15 cellular contexts compared by ENCODE assay signal in the genomic region with DNA sequence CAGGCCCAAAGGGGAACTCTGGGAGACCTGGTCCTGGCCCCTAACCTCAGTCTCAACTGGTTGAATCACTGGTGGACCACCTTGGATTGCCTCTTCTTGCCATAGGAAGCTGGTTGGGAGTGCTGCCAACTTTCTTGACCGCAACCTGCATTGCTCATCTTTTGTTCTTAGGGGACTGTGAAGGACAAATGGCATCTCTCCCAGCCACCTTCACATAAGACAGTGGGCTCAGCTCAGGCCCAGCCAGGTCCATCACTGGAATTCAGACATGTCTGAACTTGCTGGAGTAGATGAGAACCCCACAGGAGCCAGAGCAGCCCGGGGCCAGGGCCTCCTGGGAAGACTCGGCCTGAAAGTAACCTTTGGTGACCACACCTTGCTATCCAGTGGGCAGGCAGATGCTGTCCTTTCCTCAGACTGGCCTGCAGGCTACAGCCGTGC. TPM values are rescaled to one million over a fixed set of nuclear protein-coding genes. Genes with fewer than 3 reads are reported as not detected.
A peak's percentile ranks its signal among the peaks of the same experiment; 100 is the strongest.
DNase-seq lines count a peak whose midpoint lies in the region; ATAC-seq, FAIRE-seq and TF ChIP-seq lines count a peak whose summit lies in the region.
"Had no signal": no experiment of that assay in that cellular context is flagged by ENCODE, and none has a peak within 500 bp of the region (broad histone marks: within the 10 kb centered on the region; RNA-seq: fewer than 3 reads in every experiment).

No MANE protein-coding gene starts in this region.

- no peaks in the 10 kb centered on the region for H3K27me3 Mint-ChIP-seq in chondrocyte (ENCODE audit: low read depth)
- H3K27me3 Mint-ChIP-seq: CD4-positive, alpha-beta T cell had no signal

- peaks cover 50% of the 10 kb centered on the region for H3K4me1 Mint-ChIP-seq in chondrocyte (ENCODE audit: low read depth)

- no peaks in the 10 kb centered on the region for H3K9me3 Mint-ChIP-seq in chondrocyte (ENCODE audit: low read depth)
- H3K9me3 Mint-ChIP-seq: activated B cell treated with CpG ODN at 0.5 μM for 24 hours; activated naive CD4-positive, alpha-beta T cell treated with anti-CD3 and anti-CD28 coated beads, Interleukin-2, amount 50 U/mL, for 24 hours; CD4-positive, alpha-beta T cell; memory B cell had no signal

- no peak overlapping the region for H3K27ac Mint-ChIP-seq in chondrocyte (ENCODE audit: unreplicated experiment)
- H3K27ac Mint-ChIP-seq: activated B cell treated with CpG ODN at 0.5 μM for 24 hours; activated naive CD4-positive, alpha-beta T cell treated with anti-CD3 and anti-CD28 coated beads, Interleukin-2, amount 50 U/mL, for 24 hours; CD4-positive, alpha-beta T cell; memory B cell had no signal

- no peak overlapping the region for H3K4me3 Mint-ChIP-seq in chondrocyte (ENCODE audit: unreplicated experiment)
- H3K4me3 Mint-ChIP-seq: activated B cell treated with CpG ODN at 0.5 μM for 24 hours; activated naive CD4-positive, alpha-beta T cell treated with anti-CD3 and anti-CD28 coated beads, Interleukin-2, amount 50 U/mL, for 24 hours; CD4-positive, alpha-beta T cell; memory B cell had no signal

- H3K36me3 Mint-ChIP-seq in chondrocyte (ENCODE audit: low read depth), result no peaks in the 10 kb centered on the region
- H3K36me3 Mint-ChIP-seq: activated naive CD4-positive, alpha-beta T cell treated with anti-CD3 and anti-CD28 coated beads, Interleukin-2, amount 50 U/mL, for 24 hours had no signal

- peak; percentile 89 for FAIRE-seq in HTR-8/SVneo (lab: Jason Lieb, UNC)

- ATAC-seq in esophagus mucosa (peak; percentile 19), GM19035 (IDR thresholded peaks at IDR 0.05; ENCODE audit: unreplicated experiment) (no peak)

- DNase-seq in HTR-8/SVneo (ENCODE audit: insufficient read length, low spot score), result peak; percentile 84
- DNase-seq in SW 1271 (lab: John Stamatoyannopoulos, UW), result peak; percentile 80 to 94
- peak; percentile 76 for DNase-seq in renal cortical epithelial cell (ENCODE audit: low read depth)
- no peak for DNase-seq in chondrocyte (ENCODE audit: low spot score)
- DNase-seq in GM03348 (ENCODE audit: low spot score), result no peak
- DNase-seq: activated B cell treated with CpG ODN at 0.5 μM for 24 hours; CD4-positive, alpha-beta T cell; KG1; NCI-H2081 treated with DMSO at 0.1 percent for 48 hours; NK-92 treated with Interleukin-12 subunit alpha and Interleukin-12 subunit beta, amount 100 ng/mL, for 24 hours; ovary had no signal

- TF ChIP-seq CTCF in chondrocyte (IDR thresholded peaks at IDR 0.05), result no peak

RNA-seq across cellular contexts. Expression of a gene that starts 18.8 kb away (rescaled TPM):
- 13.1 TPM for total RNA-seq in esophagus mucosa
- total RNA-seq in renal cortical epithelial cell, result 5.0 and 18.9 TPM in 2 replicates
- total RNA-seq in chondrocyte, result 4.6 to 9.7 TPM (median 9.6 TPM) in 3 replicates
- total RNA-seq: activated B cell treated with CpG ODN at 0.5 μM for 24 hours; CD4-positive, alpha-beta T cell had no signal

RNA-seq across cellular contexts. Expression of a gene that starts 35.8 kb away (rescaled TPM):
- total RNA-seq in esophagus mucosa (6.8 TPM), renal cortical epithelial cell (18.1 and 32.1 TPM in 2 replicates), chondrocyte (16.7 to 18.7 TPM (median 18.2 TPM) in 3 replicates)

RNA-seq across cellular contexts. Expression of a gene that starts 35.9 kb away (rescaled TPM):
- total RNA-seq in esophagus mucosa (20.4 TPM), renal cortical epithelial cell (68.8 and 101 TPM in 2 replicates), chondrocyte (22.9 to 28.3 TPM (median 23.7 TPM) in 3 replicates)

Comparison
In these comparisons a context has a peak if more than half of its experiments do, and no peak if none do; other contexts are left out.
1. DNase-seq: peak in HTR-8/SVneo (single experiment), SW 1271 (2 of 2) and renal cortical epithelial cell (single experiment); none in chondrocyte (single experiment) and GM03348 (single experiment).